8 cellular contexts compared by ENCODE assay signal in the genomic region with DNA sequence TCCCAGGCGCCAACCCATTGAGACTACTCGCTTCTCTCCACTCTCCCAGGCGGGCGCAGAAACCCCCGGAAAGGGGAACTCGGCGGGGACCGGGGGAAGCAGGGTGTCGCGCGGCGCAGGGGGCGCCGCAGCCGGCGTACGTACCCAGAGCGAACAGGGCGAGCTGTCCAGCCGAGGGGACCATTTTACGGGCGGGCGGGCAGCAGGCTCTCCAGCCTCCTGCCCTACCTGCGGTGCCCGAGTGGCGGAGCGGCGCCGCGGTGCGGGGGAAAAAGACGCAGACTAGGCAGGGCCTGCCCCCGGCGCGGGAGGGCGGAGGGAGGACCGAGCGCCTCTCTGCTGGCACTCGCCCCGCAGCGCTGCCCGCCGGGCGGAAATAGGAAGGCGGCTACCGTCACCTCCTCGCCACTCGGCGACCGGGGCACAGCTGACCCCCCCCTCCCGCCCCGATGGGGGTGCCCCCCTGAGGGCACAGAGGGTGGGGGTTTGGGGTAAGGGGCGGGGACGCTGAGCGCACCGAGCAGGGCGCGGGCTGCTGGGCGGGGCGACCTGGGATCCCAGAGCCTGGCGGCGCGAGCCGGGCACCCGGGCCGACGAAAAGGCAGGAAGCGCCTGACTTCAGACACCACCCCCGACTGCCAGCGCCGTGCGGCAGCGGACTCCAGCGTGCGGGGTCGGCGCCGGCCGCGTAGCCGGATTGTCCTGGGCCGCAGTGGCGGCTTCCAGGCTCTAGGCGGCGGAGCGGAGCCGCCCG. TPM values are rescaled to one million over a fixed set of nuclear protein-coding genes. Genes with fewer than 3 reads are reported as not detected.
A peak's percentile ranks its signal among the peaks of the same experiment; 100 is the strongest.
DNase-seq lines count a peak whose midpoint lies in the region; ATAC-seq and TF ChIP-seq lines count a peak whose summit lies in the region.

Gene TGFA, minus strand, starts transcription at position 243 of the 754 bp plus-strand sequence. Its CDS starts 59 bp downstream, at position 184.

- H3K4me3 ChIP-seq in HUES48 (ENCODE audit: low read depth, low read length) (peak within 1 kb of the TSS; percentile 73), Peyer's patch (peak within 1 kb of the TSS; percentile 50 to 80 (median 66)), fibroblast of villous mesenchyme (ENCODE audit: low read depth, low read length) (peak within 1 kb of the TSS; percentile 53), stomach (peak within 1 kb of the TSS; percentile 60 to 85 (median 72))

- H3K27me3 Mint-ChIP-seq in activated T-helper 2 cell treated with anti-CD3 and anti-CD28 coated beads, Interferon-gamma antibody, Interleukin-2, Interleukin-4, amounts not matched to agents 10 μg/mL and 5 μg/mL and 100 μg/mL, durations not matched to agents 14 hours and 24 hours and 36 hours (ENCODE audit: low read depth), result peaks cover 60% of the 10 kb centered on the region
- H3K27me3 Mint-ChIP-seq in neural crest cell (ENCODE audit: low read depth), result peaks cover 76% of the 10 kb centered on the region

- no peaks in the 10 kb centered on the region for H3K36me3 Mint-ChIP-seq in activated T-helper 2 cell treated with anti-CD3 and anti-CD28 coated beads, Interferon-gamma antibody, Interleukin-2, Interleukin-4, amounts not matched to agents 10 μg/mL and 5 μg/mL and 100 μg/mL, durations not matched to agents 14 hours and 24 hours and 36 hours (ENCODE audit: low read depth)
- H3K36me3 Mint-ChIP-seq in neural crest cell (ENCODE audit: low read depth), result no peaks in the 10 kb centered on the region

- no peaks in the 10 kb centered on the region for H3K9me3 Mint-ChIP-seq in activated T-helper 2 cell treated with anti-CD3 and anti-CD28 coated beads, Interferon-gamma antibody, Interleukin-2, Interleukin-4, amounts not matched to agents 10 μg/mL and 5 μg/mL and 100 μg/mL, durations not matched to agents 14 hours and 24 hours and 36 hours
- no peaks in the 10 kb centered on the region for H3K9me3 Mint-ChIP-seq in neural crest cell

- DNase-seq in CD1c-positive myeloid dendritic cell (ENCODE audit: extremely low spot score), result peak; percentile 88
- DNase-seq in Peyer's patch, result peak; percentile 32 to 94 (median 89)
- peak; percentile 54 for DNase-seq in activated T-helper 2 cell treated with anti-CD3 and anti-CD28 coated beads, Interferon-gamma antibody, Interleukin-2, Interleukin-4, amounts not matched to agents 10 μg/mL and 5 μg/mL and 100 μg/mL, durations not matched to agents 14 hours and 24 hours and 36 hours (ENCODE audit: low spot score)
- peak; percentile 7 for DNase-seq in fibroblast of villous mesenchyme (ENCODE audit: low read depth)
- peak; percentile 58 for DNase-seq in neural crest cell (ENCODE audit: low read depth, low spot score)
- peak; percentile 86 for DNase-seq in stomach

- peak within 1 kb of the TSS; percentile 73 for H3K4me3 Mint-ChIP-seq in activated T-helper 2 cell treated with anti-CD3 and anti-CD28 coated beads, Interferon-gamma antibody, Interleukin-2, Interleukin-4, amounts not matched to agents 10 μg/mL and 5 μg/mL and 100 μg/mL, durations not matched to agents 14 hours and 24 hours and 36 hours (ENCODE audit: low read depth)
- H3K4me3 Mint-ChIP-seq in neural crest cell, result peak within 1 kb of the TSS; percentile 85

- TF ChIP-seq POLR2A in Peyer's patch (IDR thresholded peaks at IDR 0.05), result peak; percentile 66 to 69
- no peak for TF ChIP-seq POLR2A in stomach (IDR thresholded peaks at IDR 0.05)

- 0 to 1% (median 1%) methylated on average over 27 to 88 of the region's 88 CpGs for WGBS in stomach, 5 donors

- H3K9ac ChIP-seq in HUES48 (ENCODE audit: low read depth, low read length), result no peak within 1 kb of the TSS; the same call in 1 of the 2 replicates

- peak; percentile 9 to 92 (median 73) for TF ChIP-seq CTCF in Peyer's patch (IDR thresholded peaks at IDR 0.05)
- peak; percentile 69 for TF ChIP-seq CTCF in fibroblast of villous mesenchyme (IDR thresholded peaks at IDR 0.05; ENCODE audit: insufficient read depth, low read depth, low read length)
- TF ChIP-seq CTCF in neural crest cell (conservative IDR thresholded peaks at IDR 0.05), result peak; percentile 73
- TF ChIP-seq CTCF in stomach (IDR thresholded peaks at IDR 0.05), result peak in 5 of 7 experiments; percentile 58 to 85 (median 73)

- intact Hi-C loops in activated T-helper 2 cell treated with anti-CD3 and anti-CD28 coated beads, Interferon-gamma antibody, Interleukin-2, Interleukin-4, amounts not matched to agents 10 μg/mL and 5 μg/mL and 100 μg/mL, durations not matched to agents 14 hours and 24 hours and 36 hours (cut with micrococcal nuclease), result loop anchor here (1.0 to 10.0 kb wide), 5 partner anchors 64 to 334 kb away; no protein-coding TSS in a partner anchor
- intact Hi-C loops in stomach (cut with DNase I; ENCODE audit: low total_unique reads), result no loop called here

- H3K27ac Mint-ChIP-seq in activated T-helper 2 cell treated with anti-CD3 and anti-CD28 coated beads, Interferon-gamma antibody, Interleukin-2, Interleukin-4, amounts not matched to agents 10 μg/mL and 5 μg/mL and 100 μg/mL, durations not matched to agents 14 hours and 24 hours and 36 hours, result no peak within 1 kb of the TSS
- H3K27ac Mint-ChIP-seq in neural crest cell (ENCODE audit: unreplicated experiment), result no peak within 1 kb of the TSS

- H3K9me3 ChIP-seq in HUES48 (ENCODE audit: control insufficient read depth, insufficient read depth, low read length) (no peaks in the 10 kb centered on the region), Peyer's patch (no peaks in the 10 kb centered on the region), stomach (no peaks in the 10 kb centered on the region)

- H3K36me3 ChIP-seq in HUES48 (ENCODE audit: control insufficient read depth, insufficient read depth, low read length), result no peaks in the 10 kb centered on the region
- no peaks in the 10 kb centered on the region for H3K36me3 ChIP-seq in Peyer's patch
- no peaks in the 10 kb centered on the region for H3K36me3 ChIP-seq in stomach

- H3K27ac ChIP-seq in HUES48 (ENCODE audit: low read depth, low read length), result peak within 1 kb of the TSS; percentile 38
- H3K27ac ChIP-seq in Peyer's patch, result peak within 1 kb of the TSS; percentile 49 to 95 (median 90)
- H3K27ac ChIP-seq in stomach, result peak within 1 kb of the TSS; percentile 82 to 93 (median 86)

- peak; percentile 86 for ATAC-seq in GM19463 (IDR thresholded peaks at IDR 0.05; ENCODE audit: unreplicated experiment)

- peaks cover 17% of the 10 kb centered on the region for H3K4me1 Mint-ChIP-seq in activated T-helper 2 cell treated with anti-CD3 and anti-CD28 coated beads, Interferon-gamma antibody, Interleukin-2, Interleukin-4, amounts not matched to agents 10 μg/mL and 5 μg/mL and 100 μg/mL, durations not matched to agents 14 hours and 24 hours and 36 hours (ENCODE audit: low read depth)
- H3K4me1 Mint-ChIP-seq in neural crest cell, result peaks cover 48% of the 10 kb centered on the region

- H3K27me3 ChIP-seq in HUES48 (ENCODE audit: control insufficient read depth, insufficient read depth, low read length) (peaks cover 58% of the 10 kb centered on the region), Peyer's patch (no peaks in the 10 kb centered on the region), stomach (peaks cover 0 to 45% (median 17%) of the 10 kb centered on the region in 3 donors)

- TF ChIP-seq EP300 in stomach (IDR thresholded peaks at IDR 0.05), result no peak

- H3K4me1 ChIP-seq in HUES48 (ENCODE audit: control insufficient read depth, insufficient read depth, low read length) (peaks cover 13% of the 10 kb centered on the region), Peyer's patch (peaks cover 0 to 23% (median 4%) of the 10 kb centered on the region in 4 donors), stomach (peaks cover 0 to 48% (median 30%) of the 10 kb centered on the region in 4 donors)

RNA-seq across cellular contexts. Expression of gene TGFA, which starts in this region (rescaled TPM):
- 10 to 100 TPM in 3 of 4 donors, 1 to 10 TPM in 1; 2.5 to 51.6 (median 37.9) TPM for total RNA-seq in Peyer's patch
- not detected in 2 replicates for total RNA-seq in activated T-helper 2 cell treated with anti-CD3 and anti-CD28 coated beads, Interferon-gamma antibody, Interleukin-2, Interleukin-4, amounts not matched to agents 10 μg/mL and 5 μg/mL and 100 μg/mL, durations not matched to agents 14 hours and 24 hours and 36 hours
- not detected in 2 replicates for total RNA-seq in fibroblast of villous mesenchyme
- total RNA-seq in neural crest cell, result 1.1 and 1.4 TPM in 2 replicates
- 10 to 100 TPM in 2 of 5 donors, 1 to 10 TPM in 1, under 1 TPM in 1, not detected in 1; 0.89 to 16.0 (median 8.8) TPM for total RNA-seq in stomach
- 1 to 10 TPM; 2.4 to 3.8 (median 3.7) TPM for polyA plus RNA-seq in stomach

Comparison
In these comparisons a context has a peak if more than half of its experiments do, and no peak if none do; other contexts are left out.
1. Peak in every context shown above with its lines: DNase-seq, ATAC-seq, H3K4me3 ChIP-seq and H3K27ac ChIP-seq.
2. Peak in DNase-seq in activated T-helper 2 cell treated with anti-CD3 and anti-CD28 coated beads, Interferon-gamma antibody, Interleukin-2, Interleukin-4, amounts not matched to agents 10 μg/mL and 5 μg/mL and 100 μg/mL, durations not matched to agents 14 hours and 24 hours and 36 hours; RNA of the gene not detected or under 1 TPM.
3. Peak in DNase-seq and H3K4me3 ChIP-seq in fibroblast of villous mesenchyme; RNA of the gene not detected or under 1 TPM.
4. DNase-seq: peak in every context shown above with its lines; median percentile 89 in Peyer's patch; 88 in CD1c-positive myeloid dendritic cell; 86 in stomach; 58 in neural crest cell; 54 in activated T-helper 2 cell treated with anti-CD3 and anti-CD28 coated beads, Interferon-gamma antibody, Interleukin-2, Interleukin-4, amounts not matched to agents 10 μg/mL and 5 μg/mL and 100 μg/mL, durations not matched to agents 14 hours and 24 hours and 36 hours; 7 in fibroblast of villous mesenchyme.
5. H3K27ac ChIP-seq: peak in every context shown above with its lines; median percentile 90 in Peyer's patch; 86 in stomach; 38 in HUES48.
6. POLR2A ChIP-seq: peak in Peyer's patch (2 of 2); none in stomach (0 of 4).